Comparison of ENCODE assay signal across 22 cellular contexts in genomic region chr2:21270083-21270491, GRCh38.
A peak's percentile ranks its signal among the peaks of the same experiment; 100 is the strongest.
DNase-seq lines count a peak whose midpoint lies in the region; TF ChIP-seq lines count a peak whose summit lies in the region.
"Had no signal": no experiment of that assay in that cellular context is flagged by ENCODE, and none has a peak within 500 bp of the region (broad histone marks: within the 10 kb centered on the region; RNA-seq: fewer than 3 reads in every experiment).

No MANE protein-coding gene starts in this region.

- 24 to 47% (median 37%) methylated on average over 2 of the region's 2 CpGs for WGBS in adrenal gland, 4 donors
- 39 to 59% methylated on average over 2 of the region's 2 CpGs for WGBS in tibial nerve, 2 donors

- H3K4me2 ChIP-seq in neural cell (ENCODE audit: low read length): peak overlapping the region; percentile 1
- H3K4me2 ChIP-seq: BLaER1 treated with 17β-estradiol and CSF1 and Interleukin-3, amounts not matched to agents 10 nM and 100 nM; PC-9 had no signal

- H3K79me2 ChIP-seq in neural cell (replicated peaks; ENCODE audit: insufficient read depth, low read length): no peaks in the 10 kb centered on the region
- H3K79me2 ChIP-seq: parathyroid adenoma had no signal

- H3K4me1 ChIP-seq in adrenal gland (replicated peaks in 1 of 2): peaks cover 17 to 32% of the 10 kb centered on the region in 2 donors
- peaks cover 0 to 43% (median 12%) of the 10 kb centered on the region in 4 donors for H3K4me1 ChIP-seq in tibial nerve
- no peaks in the 10 kb centered on the region for H3K4me1 ChIP-seq in effector memory CD4-positive, alpha-beta T cell (ENCODE audit: control insufficient read depth, insufficient read depth, low read length, poor library complexity, severe bottlenecking)
- H3K4me1 ChIP-seq: parathyroid adenoma, thyroid gland had no signal

- DNase-seq in adrenal gland (no peak), dorsolateral prefrontal cortex (no peak), tibial nerve (ENCODE audit: low spot score in 2 of 2) (no peak), KG1 (lab: John Stamatoyannopoulos, UW) (no peak), DMS53 (lab: John Stamatoyannopoulos, UW) (no peak)
- DNase-seq in effector memory CD4-positive, alpha-beta T cell: no peak
- DNase-seq: activated CD4-positive, alpha-beta T cell treated with anti-CD3 and anti-CD28 coated beads for 1 hour; activated CD8-positive, alpha-beta T cell treated with anti-CD3 and anti-CD28 coated beads for 36 hours; effector CD8-positive, alpha-beta T cell; NCI-H1436; NCI-H2081; NCI-H2227 treated with DMSO at 0.1 percent for 48 hours; NCI-H69; PC-9; SHP77; spleen; stimulated activated CD4-positive, alpha-beta T cell treated with anti-CD3 and anti-CD28 coated beads, Interleukin-2, amount 100 ng/mL, for 24 hours; stimulated activated naive CD8-positive, alpha-beta T cell treated with anti-CD3 and anti-CD28 coated beads, Interleukin-15, Interleukin-2, amounts not matched to agents 100 U/mL and 50 U/mL, for 24 hours; thyroid gland had no signal

- H3K36me3 ChIP-seq in adrenal gland (replicated peaks in 1 of 2) (no peaks in the 10 kb centered on the region), neural cell (ENCODE audit: insufficient read depth, low read length) (no peaks in the 10 kb centered on the region), tibial nerve (no peaks in the 10 kb centered on the region)
- H3K36me3 ChIP-seq in effector memory CD4-positive, alpha-beta T cell (ENCODE audit: control insufficient read depth, insufficient read depth, low read length): no peaks in the 10 kb centered on the region
- H3K36me3 ChIP-seq: BLaER1 treated with 17β-estradiol and CSF1 and Interleukin-3, amounts not matched to agents 10 nM and 100 nM; spleen; thyroid gland had no signal

- H3K9me3 ChIP-seq in adrenal gland (replicated peaks in 1 of 3) (no peaks in the 10 kb centered on the region), neural cell (ENCODE audit: low read length) (no peaks in the 10 kb centered on the region), tibial nerve (no peaks in the 10 kb centered on the region)
- H3K9me3 ChIP-seq in effector memory CD4-positive, alpha-beta T cell (ENCODE audit: control insufficient read depth, low read length): no peaks in the 10 kb centered on the region
- H3K9me3 ChIP-seq: BLaER1 treated with 17β-estradiol and CSF1 and Interleukin-3, amounts not matched to agents 10 nM and 100 nM; spleen; thyroid gland had no signal

- H3K27ac ChIP-seq in adrenal gland (peak overlapping the region in 4 of 5 donors; percentile 41 to 76 (median 61)), dorsolateral prefrontal cortex (peak overlapping the region in 55 of 59 donors; percentile 1 to 100 (median 80)), neural cell (ENCODE audit: low read length) (peak overlapping the region; percentile 90), tibial nerve (peak overlapping the region; percentile 5 to 32 (median 18))
- H3K27ac ChIP-seq in effector memory CD4-positive, alpha-beta T cell (ENCODE audit: insufficient read depth, low read length, poor library complexity, severe bottlenecking): no peak overlapping the region
- H3K27ac ChIP-seq: BLaER1 treated with 17β-estradiol and CSF1 and Interleukin-3, amounts not matched to agents 10 nM and 100 nM; parathyroid adenoma; PC-9; thyroid gland had no signal

- H3K9ac ChIP-seq in neural cell (ENCODE audit: low read length): peak overlapping the region; percentile 55
- H3K9ac ChIP-seq: BLaER1 treated with 17β-estradiol and CSF1 and Interleukin-3, amounts not matched to agents 10 nM and 100 nM; parathyroid adenoma had no signal

- TF ChIP-seq EP300 in neural cell (conservative IDR thresholded peaks at IDR 0.05; ENCODE audit: poor library complexity, severe bottlenecking): peak; percentile 99
- no peak for TF ChIP-seq EP300 in tibial nerve (IDR thresholded peaks at IDR 0.05)

- peak; percentile 52 for TF ChIP-seq RAD21 in neural cell (conservative IDR thresholded peaks at IDR 0.05)

- no peaks in the 10 kb centered on the region for H4K20me1 ChIP-seq in neural cell (ENCODE audit: insufficient read depth)
- H4K20me1 ChIP-seq: BLaER1 treated with 17β-estradiol and CSF1 and Interleukin-3, amounts not matched to agents 10 nM and 100 nM had no signal

- H2AFZ ChIP-seq in neural cell (ENCODE audit: low read depth, low read length): no peak overlapping the region
- H2AFZ ChIP-seq: parathyroid adenoma, PC-9 had no signal

- no peak for TF ChIP-seq CTCF in adrenal gland (IDR thresholded peaks at IDR 0.05)
- no peak for TF ChIP-seq CTCF in dorsolateral prefrontal cortex (IDR thresholded peaks at IDR 0.05 in 54 of 56, conservative IDR thresholded peaks at IDR 0.05 in 2 of 56; ENCODE audit: low read depth in 1 of 56, partially characterized antibody in 56 of 56)
- no peak for TF ChIP-seq CTCF in neural cell (IDR thresholded peaks at IDR 0.05; ENCODE audit: poor library complexity, severe bottlenecking)
- no peak for TF ChIP-seq CTCF in tibial nerve (IDR thresholded peaks at IDR 0.05)

- no peak overlapping the region for H3K4me3 ChIP-seq in adrenal gland
- no peak overlapping the region for H3K4me3 ChIP-seq in dorsolateral prefrontal cortex
- peak overlapping the region; percentile 24 for H3K4me3 ChIP-seq in neural cell (ENCODE audit: low read length)
- H3K4me3 ChIP-seq in tibial nerve: no peak overlapping the region
- no peak overlapping the region for H3K4me3 ChIP-seq in effector memory CD4-positive, alpha-beta T cell (ENCODE audit: insufficient read depth, low read depth, low read length, poor library complexity, severe bottlenecking)
- H3K4me3 ChIP-seq: BLaER1 treated with 17β-estradiol and CSF1 and Interleukin-3, amounts not matched to agents 10 nM and 100 nM; PC-9; spleen; thyroid gland had no signal

- no peaks in the 10 kb centered on the region for H3K9me2 ChIP-seq in neural cell (ENCODE audit: insufficient read depth, low read length)

- H3K27me3 ChIP-seq in adrenal gland (no peaks in the 10 kb centered on the region), dorsolateral prefrontal cortex (no peaks in the 10 kb centered on the region), neural cell (ENCODE audit: insufficient read depth, low read depth, low read length) (no peaks in the 10 kb centered on the region), tibial nerve (no peaks in the 10 kb centered on the region)
- no peaks in the 10 kb centered on the region for H3K27me3 ChIP-seq in effector memory CD4-positive, alpha-beta T cell (replicated peaks; ENCODE audit: control insufficient read depth, insufficient read depth, low read length, poor library complexity, severe bottlenecking)
- H3K27me3 ChIP-seq: BLaER1 treated with 17β-estradiol and CSF1 and Interleukin-3, amounts not matched to agents 10 nM and 100 nM; spleen; thyroid gland had no signal

- intact Hi-C loops in adrenal gland (cut with DNase I): no loop called here
- intact Hi-C loops in dorsolateral prefrontal cortex (cut with DNase I): no loop called here

- no peak for TF ChIP-seq POLR2A in adrenal gland (IDR thresholded peaks at IDR 0.05)
- TF ChIP-seq POLR2A in tibial nerve (IDR thresholded peaks at IDR 0.05): no peak

- peaks cover 13% of the 10 kb centered on the region for H3F3A ChIP-seq in neural cell (ENCODE audit: insufficient read depth, low read length, poor library complexity, severe bottlenecking)

TF ChIP-seq in neural cell, 6 proteins besides CTCF, POLR2A, EP300 and RAD21:
- TF ChIP-seq TAF1 (IDR thresholded peaks at IDR 0.05; ENCODE audit: low read depth) (no peak), REST (IDR thresholded peaks at IDR 0.05; ENCODE audit: borderline replicate concordance) (peak; percentile 32), POLR2AphosphoS5 (IDR thresholded peaks at IDR 0.05) (peak; percentile 89), EZH2 (IDR thresholded peaks at IDR 0.05; ENCODE audit: borderline replicate concordance, insufficient read depth, low read length, poor library complexity, severe bottlenecking) (no peak), MXI1 (conservative IDR thresholded peaks at IDR 0.05; ENCODE audit: poor library complexity, severe bottlenecking) (peak; percentile 40), SMC3 (conservative IDR thresholded peaks at IDR 0.05; ENCODE audit: poor library complexity) (peak; percentile 20)
